26 cellular contexts compared by ENCODE assay signal in the genomic region with DNA sequence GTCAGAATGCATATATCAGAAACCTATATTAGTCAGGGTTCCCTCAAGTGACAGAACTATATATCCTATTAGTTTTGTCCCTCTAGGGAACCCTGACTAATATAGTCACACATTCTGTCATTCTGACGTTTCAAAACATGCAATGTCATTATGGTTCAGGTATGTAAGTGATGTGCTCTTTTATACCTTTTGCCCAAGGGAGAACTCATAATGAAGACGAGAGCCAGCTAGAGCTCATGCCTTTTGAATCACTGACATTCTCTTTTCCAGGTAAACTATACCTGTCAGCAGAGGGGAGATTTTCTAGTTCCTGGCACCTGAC.
"Had no signal": no experiment of that assay in that cellular context is flagged by ENCODE, and none has a peak within 500 bp of the region (broad histone marks: within the 10 kb centered on the region; RNA-seq: fewer than 3 reads in every experiment).

No MANE protein-coding gene starts in this region.

- H3K36me3 ChIP-seq: esophagus muscularis mucosa, gastroesophageal sphincter, heart left ventricle, lower lobe of right lung, ovary, spleen, vagina had no signal

- H3K27me3 ChIP-seq: dorsolateral prefrontal cortex, esophagus muscularis mucosa, foreskin keratinocyte, gastroesophageal sphincter, heart left ventricle, ovary, spleen, testis, tibial nerve, vagina had no signal

- ATAC-seq: foreskin keratinocyte; gastroesophageal sphincter; heart left ventricle; left colon; left ventricle myocardium superior; lower lobe of right lung; naive thymus-derived CD8-positive, alpha-beta T cell; psoas muscle; right cardiac atrium; stimulated activated memory B cell treated with anti-CD40 and anti-IgM and Interleukin-4, amounts not matched to agents 10 μg/mL and 1 μg/mL and 100 μg/mL, for 72 hours; stimulated activated naive CD8-positive, alpha-beta T cell treated with anti-CD3 and anti-CD28 coated beads, Interleukin-15, Interleukin-2, amounts not matched to agents 100 U/mL and 50 U/mL, for 24 hours had no signal

- H3K27ac ChIP-seq: dorsolateral prefrontal cortex, esophagus muscularis mucosa, foreskin keratinocyte, gastroesophageal sphincter, heart left ventricle, lower lobe of right lung, ovary, psoas muscle, skin epidermis, spleen, testis, tibial nerve, vagina had no signal

- DNase-seq: dorsolateral prefrontal cortex; effector CD4-positive, alpha-beta T cell; heart left ventricle; hippocampal formation; left colon; left ventricle myocardium superior; naive thymus-derived CD8-positive, alpha-beta T cell; nephron progenitor cell; occipital lobe; ovary; posterior cingulate gyrus; psoas muscle; right cardiac atrium; spleen; stimulated activated CD4-positive, alpha-beta T cell treated with anti-CD3 and anti-CD28 coated beads, Interleukin-4, amount 100 ng/mL, for 4 hours; stimulated activated naive CD8-positive, alpha-beta T cell treated with anti-CD3 and anti-CD28 coated beads, Interleukin-15, Interleukin-2, amounts not matched to agents 100 U/mL and 50 U/mL, for 24 hours; substantia nigra; testis had no signal

- H3K4me3 ChIP-seq: dorsolateral prefrontal cortex, esophagus muscularis mucosa, gastroesophageal sphincter, heart left ventricle, lower lobe of right lung, ovary, psoas muscle, skin epidermis, spleen, testis, tibial nerve, vagina had no signal

- H3K9me3 ChIP-seq: esophagus muscularis mucosa, gastroesophageal sphincter, heart left ventricle, lower lobe of right lung, ovary, psoas muscle, spleen, testis, tibial nerve, vagina had no signal

- H3K4me1 ChIP-seq: esophagus muscularis mucosa, foreskin keratinocyte, heart left ventricle, lower lobe of right lung, psoas muscle, spleen, testis, tibial nerve, vagina had no signal
